In genomic region chr7:43735802-43736603, GRCh38 we compare ENCODE assay signal across 8 cellular contexts. TPM values are rescaled to one million over a fixed set of nuclear protein-coding genes. Genes with fewer than 3 reads are reported as not detected.
DNase-seq lines count a peak whose midpoint lies in the region; ATAC-seq, FAIRE-seq and TF ChIP-seq lines count a peak whose summit lies in the region.
"Had no signal": no experiment of that assay in that cellular context is flagged by ENCODE, and none has a peak within 500 bp of the region (broad histone marks: within the 10 kb centered on the region; RNA-seq: fewer than 3 reads in every experiment).

No MANE protein-coding gene starts in this region.

- no peak for DNase-seq in pancreas
- no peak for DNase-seq in NOMO-1 treated with DMSO at 0.1 percent for 48 hours (lab: John Stamatoyannopoulos, UW; ENCODE audit: unreplicated experiment)
- no peak for DNase-seq in NCI-H82 (lab: John Stamatoyannopoulos, UW)
- DNase-seq: naive B cell had no signal

- no peak for TF ChIP-seq POLR2A in gastroesophageal sphincter (IDR thresholded peaks at IDR 0.05)

- TF ChIP-seq CTCF in OCI-LY3 (IDR thresholded peaks at IDR 0.05; ENCODE audit: low read depth, low read length), result no peak
- TF ChIP-seq CTCF in pancreas (IDR thresholded peaks at IDR 0.05), result no peak
- TF ChIP-seq CTCF in gastroesophageal sphincter (IDR thresholded peaks at IDR 0.05), result no peak

- 51% methylated on average over 2 of the region's 2 CpGs for WGBS in pancreas, 2 donors
- WGBS in gastroesophageal sphincter (ENCODE audit: low coverage in 1 of 2), 2 donors, result 21 to 100% methylated on average over 1 of the region's 2 CpGs

- no peak for TF ChIP-seq EP300 in gastroesophageal sphincter (IDR thresholded peaks at IDR 0.05)

- H3K4me1 ChIP-seq in OCI-LY3 (ENCODE audit: low read length), result peaks cover 40% of the 10 kb centered on the region
- H3K4me1 ChIP-seq in pancreas, result no peaks in the 10 kb centered on the region
- no peaks in the 10 kb centered on the region for H3K4me1 ChIP-seq in gastroesophageal sphincter

- H3K36me3 ChIP-seq in OCI-LY3 (replicated peaks; ENCODE audit: low read depth, low read length) (no peaks in the 10 kb centered on the region), pancreas (no peaks in the 10 kb centered on the region), gastroesophageal sphincter (no peaks in the 10 kb centered on the region)

- ATAC-seq in GM18873 (IDR thresholded peaks at IDR 0.05; ENCODE audit: low FRiP score, unreplicated experiment) (peak; percentile 59), HG02642 (IDR thresholded peaks at IDR 0.05; ENCODE audit: poor library complexity, unreplicated experiment) (peak; percentile 75), pancreas (peak; percentile 34 to 77 (median 66)), gastroesophageal sphincter (no peak)

- intact Hi-C loops in pancreas (cut with DNase I), result no loop called here

- H3K4me2 ChIP-seq in OCI-LY3 (ENCODE audit: low read length), result peak overlapping the region; percentile 42

- H4K20me1 ChIP-seq in OCI-LY3 (ENCODE audit: insufficient read depth, low read length), result no peaks in the 10 kb centered on the region

- FAIRE-seq in pancreas (lab: Jason Lieb, UNC), result no peak

- H3K27ac ChIP-seq in OCI-LY3 (ENCODE audit: low read length), result peak overlapping the region; percentile 59
- H3K27ac ChIP-seq in pancreas, result peak overlapping the region in 1 of 4 donors; percentile 4
- H3K27ac ChIP-seq in gastroesophageal sphincter, result no peak overlapping the region

- H3K27me3 ChIP-seq in OCI-LY3 (ENCODE audit: low read depth, low read length), result no peaks in the 10 kb centered on the region
- H3K27me3 ChIP-seq in pancreas, result no peaks in the 10 kb centered on the region
- no peaks in the 10 kb centered on the region for H3K27me3 ChIP-seq in gastroesophageal sphincter

- no peak overlapping the region; the same call in 1 of the 2 replicates for H3K9ac ChIP-seq in OCI-LY3 (ENCODE audit: low read length)

- 0 out of 2 replicates have a peak overlapping the region, but pooled peaks have one; percentile 38 for H2AFZ ChIP-seq in OCI-LY3 (ENCODE audit: low read depth, low read length)

- H3K4me3 ChIP-seq in OCI-LY3 (ENCODE audit: low read length) (no peak overlapping the region), pancreas (no peak overlapping the region), gastroesophageal sphincter (no peak overlapping the region)

- no peaks in the 10 kb centered on the region for H3K79me2 ChIP-seq in OCI-LY3 (ENCODE audit: low read length)

- H3K9me3 ChIP-seq in OCI-LY3 (ENCODE audit: insufficient read depth, low read length) (no peaks in the 10 kb centered on the region), pancreas (no peaks in the 10 kb centered on the region), gastroesophageal sphincter (no peaks in the 10 kb centered on the region)

RNA-seq across cellular contexts. Expression of gene COA1, which starts 6.7 kb away (rescaled TPM):
- total RNA-seq in pancreas (10 to 100 TPM; 24.6 to 33.2 (median 27.1) TPM), gastroesophageal sphincter (10 to 100 TPM; 20.6 to 48.9 (median 33.2) TPM)
- 10 to 100 TPM; 25.7 to 34.4 TPM for polyA plus RNA-seq in pancreas

RNA-seq across cellular contexts. Expression of gene BLVRA, which starts 22.5 kb away (rescaled TPM):
- total RNA-seq in pancreas (10 to 100 TPM; 12.4 to 21.3 (median 15.4) TPM), gastroesophageal sphincter (100 to 1,000 TPM in 2 of 4 donors, 10 to 100 TPM in 2; 65.6 to 113 (median 92.6) TPM)
- polyA plus RNA-seq in pancreas, result 10 to 100 TPM; 19.0 to 31.6 TPM
